Comparison of ENCODE assay signal across 19 cellular contexts in the genomic region with DNA sequence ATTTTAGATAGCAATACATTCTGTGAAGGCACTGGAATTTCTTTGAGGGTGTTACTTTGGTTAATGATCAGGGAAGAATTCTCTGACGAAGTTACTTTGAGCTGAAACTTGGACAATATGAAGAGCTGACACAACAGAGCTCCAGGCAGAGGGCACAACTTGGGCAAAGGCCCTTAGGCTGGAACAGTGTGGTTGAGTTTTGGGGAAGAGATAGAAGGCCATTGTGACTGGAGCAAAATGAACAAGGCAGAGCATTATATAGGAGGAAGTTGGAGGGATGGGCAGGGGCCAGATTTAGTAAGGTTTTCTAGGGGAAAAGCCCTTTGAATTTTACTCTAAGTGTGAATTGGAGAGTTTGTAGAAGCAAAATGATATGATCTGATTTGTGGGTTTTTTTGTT. TPM values are rescaled to one million over a fixed set of nuclear protein-coding genes. Genes with fewer than 3 reads are reported as not detected.
DNase-seq lines count a peak whose midpoint lies in the region; ATAC-seq and TF ChIP-seq lines count a peak whose summit lies in the region.
"Had no signal": no experiment of that assay in that cellular context is flagged by ENCODE, and none has a peak within 500 bp of the region (broad histone marks: within the 10 kb centered on the region; RNA-seq: fewer than 3 reads in every experiment).

No MANE protein-coding gene starts in this region.

- peaks cover 24% of the 10 kb centered on the region for H3K9me3 Mint-ChIP-seq in nephron progenitor cell
- H3K9me3 Mint-ChIP-seq: CD4-positive, alpha-beta T cell; CD8-positive, alpha-beta T cell had no signal

- H3K36me3 Mint-ChIP-seq in nephron progenitor cell (ENCODE audit: low read depth) = peaks cover 18% of the 10 kb centered on the region
- H3K36me3 Mint-ChIP-seq: CD8-positive, alpha-beta T cell had no signal

- no peak overlapping the region for H3K4me3 Mint-ChIP-seq in nephron progenitor cell
- H3K4me3 Mint-ChIP-seq: B cell; CD4-positive, alpha-beta T cell; CD8-positive, alpha-beta T cell had no signal

- no peak for TF ChIP-seq CTCF in nephron progenitor cell (IDR thresholded peaks at IDR 0.05)

- H3K4me1 Mint-ChIP-seq in nephron progenitor cell = peaks cover 41% of the 10 kb centered on the region
- H3K4me1 Mint-ChIP-seq: B cell had no signal

- peak; percentile 32 for DNase-seq in RPMI7951 (ENCODE audit: low read depth)
- peak; percentile 41 for DNase-seq in epidermal melanocyte (ENCODE audit: insufficient read length, low spot score)
- no peak for DNase-seq in nephron progenitor cell
- DNase-seq: AML-193; CD4-positive, alpha-beta T cell; CD8-positive, alpha-beta T cell; COR-L47; DMS 273 treated with DMSO at 0.1 percent for 48 hours; DMS153; DMS53; DMS79; DND-41; EL; GDM1 had no signal

- H3K27me3 Mint-ChIP-seq in nephron progenitor cell (ENCODE audit: low read depth, poor library complexity) = no peaks in the 10 kb centered on the region
- H3K27me3 Mint-ChIP-seq: B cell; CD4-positive, alpha-beta T cell had no signal

- no peak for ATAC-seq in HG03280 (IDR thresholded peaks at IDR 0.05; ENCODE audit: unreplicated experiment)
- no peak for ATAC-seq in HG03095 (IDR thresholded peaks at IDR 0.05; ENCODE audit: unreplicated experiment)
- ATAC-seq: A549; CD8-positive, alpha-beta T cell; GM12878 had no signal

- peak overlapping the region; percentile 6 for H3K27ac Mint-ChIP-seq in nephron progenitor cell
- H3K27ac Mint-ChIP-seq: B cell; CD4-positive, alpha-beta T cell; CD8-positive, alpha-beta T cell had no signal

RNA-seq across cellular contexts. Expression of a gene that starts 30.9 kb away (rescaled TPM):
- total RNA-seq in RPMI7951 (2014; rRNA removed; shearing (Covaris generic)) = 86.1 and 92.4 TPM in 2 replicates
